Comparison of ENCODE assay signal across 15 cellular contexts in the genomic region with DNA sequence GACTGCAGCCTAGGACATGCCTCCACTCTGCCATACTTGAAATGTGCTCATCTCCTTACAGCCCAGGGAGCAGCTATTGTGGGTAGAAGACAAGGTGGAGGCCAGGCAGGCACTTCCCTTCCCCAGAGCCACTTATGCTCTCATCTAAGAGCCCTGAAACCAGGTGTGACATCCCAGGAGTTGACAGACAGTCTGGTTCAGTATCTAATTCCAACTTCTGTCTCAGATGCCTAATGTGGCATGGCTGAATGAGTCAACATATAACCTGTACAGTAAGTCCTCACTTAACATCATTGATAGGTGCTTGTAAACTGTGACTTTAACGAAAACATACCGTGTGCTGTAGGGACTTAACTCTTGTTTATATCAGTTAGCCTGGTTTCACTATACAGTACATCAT. TPM values are rescaled to one million over a fixed set of nuclear protein-coding genes. Genes with fewer than 3 reads are reported as not detected.
DNase-seq lines count a peak whose midpoint lies in the region; ATAC-seq and TF ChIP-seq lines count a peak whose summit lies in the region.
"Had no signal": no experiment of that assay in that cellular context is flagged by ENCODE, and none has a peak within 500 bp of the region (broad histone marks: within the 10 kb centered on the region; RNA-seq: fewer than 3 reads in every experiment).

No MANE protein-coding gene starts in this region.

- TF ChIP-seq CTCF in cardiac muscle cell (IDR thresholded peaks at IDR 0.05; ENCODE audit: low read depth, low read length) (no peak), right atrium auricular region (IDR thresholded peaks at IDR 0.05) (no peak), nephron progenitor cell (IDR thresholded peaks at IDR 0.05) (no peak)

- CTCF ChIA-PET in T-cell (lab: Charles Lee) = no interaction called here

- H3K27me3 Mint-ChIP-seq in nephron progenitor cell (ENCODE audit: low read depth, poor library complexity) = peaks cover 4% of the 10 kb centered on the region
- no peaks in the 10 kb centered on the region for H3K27me3 Mint-ChIP-seq in T-cell

- H3K9me3 Mint-ChIP-seq in nephron progenitor cell (no peaks in the 10 kb centered on the region), T-cell (no peaks in the 10 kb centered on the region)
- H3K9me3 Mint-ChIP-seq: CD4-positive, CD25-positive, alpha-beta regulatory T cell had no signal

- H3K4me1 ChIP-seq in cardiac muscle cell (ENCODE audit: low read depth) (peaks cover 64% of the 10 kb centered on the region), right atrium auricular region (no peaks in the 10 kb centered on the region)

- peak overlapping the region; percentile 77 for H3K27ac ChIP-seq in cardiac muscle cell
- no peak overlapping the region for H3K27ac ChIP-seq in right atrium auricular region
- H3K27ac ChIP-seq: BLaER1 treated with 17β-estradiol and CSF1 and Interleukin-3, amounts not matched to agents 10 nM and 100 nM had no signal

- H3K27ac Mint-ChIP-seq in nephron progenitor cell (peak overlapping the region; percentile 39), T-cell (no peak overlapping the region)
- H3K27ac Mint-ChIP-seq: CD4-positive, CD25-positive, alpha-beta regulatory T cell had no signal

- ATAC-seq in HG02981 (IDR thresholded peaks at IDR 0.05; ENCODE audit: unreplicated experiment) (no peak), T-cell (replicated peaks in 1 of 4) (no peak)

- no peak overlapping the region for H3K4me3 Mint-ChIP-seq in nephron progenitor cell
- H3K4me3 Mint-ChIP-seq in T-cell = no peak overlapping the region
- H3K4me3 Mint-ChIP-seq: CD4-positive, CD25-positive, alpha-beta regulatory T cell had no signal

- H3K27me3 ChIP-seq in cardiac muscle cell (no peaks in the 10 kb centered on the region), right atrium auricular region (no peaks in the 10 kb centered on the region)
- H3K27me3 ChIP-seq: BLaER1 treated with 17β-estradiol and CSF1 and Interleukin-3, amounts not matched to agents 10 nM and 100 nM had no signal

- no peak overlapping the region for H3K4me3 ChIP-seq in cardiac muscle cell
- H3K4me3 ChIP-seq in right atrium auricular region = no peak overlapping the region
- H3K4me3 ChIP-seq: BLaER1 treated with 17β-estradiol and CSF1 and Interleukin-3, amounts not matched to agents 10 nM and 100 nM had no signal

- no peaks in the 10 kb centered on the region for H3K9me3 ChIP-seq in cardiac muscle cell (ENCODE audit: low read depth)
- no peaks in the 10 kb centered on the region for H3K9me3 ChIP-seq in right atrium auricular region
- H3K9me3 ChIP-seq: BLaER1 treated with 17β-estradiol and CSF1 and Interleukin-3, amounts not matched to agents 10 nM and 100 nM had no signal

- no peaks in the 10 kb centered on the region for H3K4me1 Mint-ChIP-seq in nephron progenitor cell
- no peaks in the 10 kb centered on the region for H3K4me1 Mint-ChIP-seq in T-cell
- H3K4me1 Mint-ChIP-seq: CD4-positive, CD25-positive, alpha-beta regulatory T cell had no signal

- no peak for DNase-seq in cardiac muscle cell (ENCODE audit: low read depth in 1 of 2, low spot score in 1 of 2)
- no peak for DNase-seq in right atrium auricular region (ENCODE audit: low spot score)
- DNase-seq in NCI-H510A treated with DMSO at 0.1 percent for 48 hours (lab: John Stamatoyannopoulos, UW) = peak; percentile 66
- no peak for DNase-seq in nephron progenitor cell
- no peak for DNase-seq in T-helper 9 cell
- DNase-seq in T-cell = no peak
- DNase-seq in Ammon's horn (ENCODE audit: low spot score) = no peak
- DNase-seq: 8988T; AML-193; CD4-positive, CD25-positive, alpha-beta regulatory T cell; DMS53; EL; HCEC 1CT had no signal

- H3K36me3 Mint-ChIP-seq in nephron progenitor cell (ENCODE audit: low read depth) = no peaks in the 10 kb centered on the region
- peaks cover 42% of the 10 kb centered on the region for H3K36me3 Mint-ChIP-seq in T-cell

- no peaks in the 10 kb centered on the region for H3K36me3 ChIP-seq in cardiac muscle cell
- peaks cover 5% of the 10 kb centered on the region for H3K36me3 ChIP-seq in right atrium auricular region

- POLR2A ChIA-PET in T-cell (lab: Charles Lee) = no interaction called here

RNA-seq across cellular contexts. Expression of a gene that starts 1.2 kb away (rescaled TPM):
- total RNA-seq in cardiac muscle cell (37.9 and 88.3 TPM in 2 replicates), right atrium auricular region (1 to 10 TPM; 5.3 to 8.6 TPM), T-cell (10 to 100 TPM; 13.4 to 19.8 (median 15.8) TPM)
- polyA plus RNA-seq in cardiac muscle cell = 47.0 and 79.7 TPM in 2 replicates
